Comparison of ENCODE assay signal across 19 cellular contexts in genomic region chr10:1359599-1359955, GRCh38.
DNase-seq lines count a peak whose midpoint lies in the region; ATAC-seq and TF ChIP-seq lines count a peak whose summit lies in the region.
"Had no signal": no experiment of that assay in that cellular context is flagged by ENCODE, and none has a peak within 500 bp of the region (broad histone marks: within the 10 kb centered on the region; RNA-seq: fewer than 3 reads in every experiment).

No MANE protein-coding gene starts in this region.

- H2AK5ac ChIP-seq in mesendoderm (ENCODE audit: low read length) = peak overlapping the region; percentile 4

- peak; percentile 24 for ATAC-seq in stimulated activated naive CD8-positive, alpha-beta T cell treated with anti-CD3 and anti-CD28 coated beads, Interleukin-15, Interleukin-2, amounts not matched to agents 100 U/mL and 50 U/mL, for 24 hours
- no peak for ATAC-seq in stimulated activated naive CD8-positive, alpha-beta T cell treated with anti-CD3 and anti-CD28 coated beads, Interleukin-15, amount 100 ng/mL, for 72 hours
- ATAC-seq in RWPE2 (ENCODE audit: low read depth) (no peak), body of pancreas (no peak)
- ATAC-seq: natural killer cell treated with Interleukin-12 subunit alpha and Interleukin-12 subunit beta and Interleukin-15 and Interleukin-18, amount 100 ng/mL, for 72 hours; right lobe of liver had no signal

- no peaks in the 10 kb centered on the region for H3K9me3 ChIP-seq in RWPE2 (ENCODE audit: severe bottlenecking)
- H3K9me3 ChIP-seq in body of pancreas = no peaks in the 10 kb centered on the region
- H3K9me3 ChIP-seq: right lobe of liver, SK-N-SH had no signal

- no peak overlapping the region for H2BK120ac ChIP-seq in mesendoderm (ENCODE audit: low read depth, low read length)

- peaks cover 15% of the 10 kb centered on the region for H3K4me1 Mint-ChIP-seq in stimulated activated naive CD8-positive, alpha-beta T cell treated with anti-CD3 and anti-CD28 coated beads, Interleukin-15, amount 100 ng/mL, for 72 hours

- TF ChIP-seq POLR2A in body of pancreas (IDR thresholded peaks at IDR 0.05) = no peak

- peak overlapping the region; percentile 1 for H3K56ac ChIP-seq in mesendoderm (ENCODE audit: low read length)

- no peak for DNase-seq in stimulated activated naive CD8-positive, alpha-beta T cell treated with anti-CD3 and anti-CD28 coated beads, Interleukin-15, Interleukin-2, amounts not matched to agents 100 U/mL and 50 U/mL, for 24 hours
- DNase-seq in stimulated activated naive CD8-positive, alpha-beta T cell treated with anti-CD3 and anti-CD28 coated beads, Interleukin-15, amount 100 ng/mL, for 72 hours = no peak
- no peak for DNase-seq in RWPE2 (ENCODE audit: low spot score)
- DNase-seq in mesendoderm = no peak
- no peak for DNase-seq in SIG-M5 treated with dmso at 0.1 percent for 504 hours (lab: John Stamatoyannopoulos, UW; ENCODE audit: unreplicated experiment)
- DNase-seq in COLO668 (lab: John Stamatoyannopoulos, UW; ENCODE audit: unreplicated experiment) = no peak
- no peak for DNase-seq in body of pancreas
- DNase-seq: activated CD4-positive, CD25-positive, alpha-beta regulatory T cell; brain microvascular endothelial cell; DMS79 treated with DMSO at 0.1 percent for 48 hours; kidney glomerular epithelial cell; NCI-H2171; NCI-H524 treated with DMSO at 0.1 percent for 48 hours; right lobe of liver had no signal

- no peaks in the 10 kb centered on the region for H3K9me3 Mint-ChIP-seq in stimulated activated naive CD8-positive, alpha-beta T cell treated with anti-CD3 and anti-CD28 coated beads, Interleukin-15, amount 100 ng/mL, for 72 hours
- H3K9me3 Mint-ChIP-seq: activated T-helper 1 cell treated with anti-CD3 and anti-CD28 coated beads, Interleukin-12 subunit alpha, Interleukin-12 subunit beta, Interleukin-2, Interleukin-4 antibody, amounts not matched to agents 30 ng/mL and 10 ng/mL and 1 ng/mL, durations not matched to agents 14 hours and 24 hours and 36 hours; natural killer cell treated with Interleukin-12 subunit alpha and Interleukin-12 subunit beta and Interleukin-15 and Interleukin-18, amount 100 ng/mL, for 72 hours had no signal

- no peak overlapping the region for H2BK15ac ChIP-seq in mesendoderm (replicated peaks; ENCODE audit: low read depth)

- H3K9ac ChIP-seq in mesendoderm (ENCODE audit: low read length) = no peak overlapping the region
- H3K9ac ChIP-seq: parathyroid adenoma, SK-N-SH had no signal

- no peak for TF ChIP-seq CTCF in RWPE2 (IDR thresholded peaks at IDR 0.05; ENCODE audit: poor library complexity, severe bottlenecking)
- TF ChIP-seq CTCF in body of pancreas (IDR thresholded peaks at IDR 0.05) = no peak

- WGBS in mesendoderm (ENCODE audit: extremely low coverage, insufficient coverage, low lambda C conversion rate) = no CpG with 5 or more reads among the region's 13 CpGs
- WGBS in body of pancreas, 2 donors = 73 to 75% methylated on average over 6 to 13 of the region's 13 CpGs

- H4K8ac ChIP-seq in mesendoderm (ENCODE audit: low read depth, low read length) = no peak overlapping the region

- H3K4me3 Mint-ChIP-seq in stimulated activated naive CD8-positive, alpha-beta T cell treated with anti-CD3 and anti-CD28 coated beads, Interleukin-15, amount 100 ng/mL, for 72 hours = peak overlapping the region in 1 of 2 donors; percentile 29
- H3K4me3 Mint-ChIP-seq: activated T-helper 1 cell treated with anti-CD3 and anti-CD28 coated beads, Interleukin-12 subunit alpha, Interleukin-12 subunit beta, Interleukin-2, Interleukin-4 antibody, amounts not matched to agents 30 ng/mL and 10 ng/mL and 1 ng/mL, durations not matched to agents 14 hours and 24 hours and 36 hours; natural killer cell treated with Interleukin-12 subunit alpha and Interleukin-12 subunit beta and Interleukin-15 and Interleukin-18, amount 100 ng/mL, for 72 hours had no signal

- H3K79me2 ChIP-seq in mesendoderm (ENCODE audit: control insufficient read depth, insufficient read depth, low read length) = no peaks in the 10 kb centered on the region
- H3K79me2 ChIP-seq: parathyroid adenoma had no signal

- no peak overlapping the region for H3K4ac ChIP-seq in mesendoderm (ENCODE audit: low read depth, low read length)

- H3K4me3 ChIP-seq in RWPE2 (ENCODE audit: severe bottlenecking) (no peak overlapping the region), mesendoderm (ENCODE audit: low read length) (no peak overlapping the region), body of pancreas (no peak overlapping the region)
- H3K4me3 ChIP-seq: K562, right lobe of liver had no signal

- H3K27me3 ChIP-seq in RWPE2 (ENCODE audit: insufficient read depth, poor library complexity, severe bottlenecking) (no peaks in the 10 kb centered on the region), mesendoderm (ENCODE audit: insufficient read depth, low read length, poor library complexity) (no peaks in the 10 kb centered on the region), body of pancreas (no peaks in the 10 kb centered on the region)
- H3K27me3 ChIP-seq: brain microvascular endothelial cell, right lobe of liver had no signal

- no peaks in the 10 kb centered on the region for H3K79me1 ChIP-seq in mesendoderm (ENCODE audit: low read length)

- H3K27ac Mint-ChIP-seq in stimulated activated naive CD8-positive, alpha-beta T cell treated with anti-CD3 and anti-CD28 coated beads, Interleukin-15, amount 100 ng/mL, for 72 hours = no peak overlapping the region
- H3K27ac Mint-ChIP-seq: activated T-helper 1 cell treated with anti-CD3 and anti-CD28 coated beads, Interleukin-12 subunit alpha, Interleukin-12 subunit beta, Interleukin-2, Interleukin-4 antibody, amounts not matched to agents 30 ng/mL and 10 ng/mL and 1 ng/mL, durations not matched to agents 14 hours and 24 hours and 36 hours; natural killer cell treated with Interleukin-12 subunit alpha and Interleukin-12 subunit beta and Interleukin-15 and Interleukin-18, amount 100 ng/mL, for 72 hours had no signal

- no peak overlapping the region for H2BK5ac ChIP-seq in mesendoderm (ENCODE audit: low read length)

- no peak overlapping the region for H4K5ac ChIP-seq in mesendoderm (ENCODE audit: low read length)

- peaks cover 46% of the 10 kb centered on the region for H3K27me3 Mint-ChIP-seq in stimulated activated naive CD8-positive, alpha-beta T cell treated with anti-CD3 and anti-CD28 coated beads, Interleukin-15, amount 100 ng/mL, for 72 hours

- intact Hi-C loops in body of pancreas (cut with DNase I) = no loop called here

- H3K36me3 ChIP-seq in RWPE2 (ENCODE audit: low read depth) = no peaks in the 10 kb centered on the region
- H3K36me3 ChIP-seq in mesendoderm (ENCODE audit: control insufficient read depth, insufficient read depth, low read length) = no peaks in the 10 kb centered on the region
- H3K36me3 ChIP-seq in body of pancreas (replicated peaks in 1 of 2; ENCODE audit: insufficient read depth in 1 of 2, low read depth in 2 of 2) = no peaks in the 10 kb centered on the region
- H3K36me3 ChIP-seq: brain microvascular endothelial cell, right lobe of liver had no signal

- no peak overlapping the region for H3K18ac ChIP-seq in mesendoderm (ENCODE audit: low read length)

- H3K27ac ChIP-seq in RWPE2 (ENCODE audit: poor library complexity, severe bottlenecking) (peak overlapping the region; percentile 77), mesendoderm (ENCODE audit: low read depth, low read length) (no peak overlapping the region), body of pancreas (no peak overlapping the region)
- H3K27ac ChIP-seq: brain microvascular endothelial cell, parathyroid adenoma, right lobe of liver had no signal

- H3K23ac ChIP-seq in mesendoderm (ENCODE audit: low read length) = peak overlapping the region; percentile 52

- H3K4me1 ChIP-seq in RWPE2 (ENCODE audit: insufficient read depth, poor library complexity, severe bottlenecking) (peaks cover 25% of the 10 kb centered on the region), mesendoderm (ENCODE audit: control insufficient read depth, low read depth, low read length) (peaks cover 2% of the 10 kb centered on the region), body of pancreas (no peaks in the 10 kb centered on the region)
- H3K4me1 ChIP-seq: right lobe of liver had no signal

- no peak overlapping the region for H3K4me2 ChIP-seq in mesendoderm (ENCODE audit: low read length)
- H3K4me2 ChIP-seq: SK-N-SH had no signal
